Comparison of ENCODE assay signal across 38 cellular contexts in genomic region chr21:30613836-30614235, GRCh38. TPM values are rescaled to one million over a fixed set of nuclear protein-coding genes. Genes with fewer than 3 reads are reported as not detected.
"Had no signal": no experiment of that assay in that cellular context is flagged by ENCODE, and none has a peak within 500 bp of the region (broad histone marks: within the 10 kb centered on the region; RNA-seq: fewer than 3 reads in every experiment).

Gene KRTAP6-1, minus strand, starts transcription at chr21:30613930. Its CDS starts 26 bp downstream, at chr21:30613904.

- DNase-seq: activated B cell treated with CpG ODN at 0.5 μM for 24 hours; activated CD4-positive, alpha-beta memory T cell treated with anti-CD3 and anti-CD28 coated beads for 36 hours; activated CD4-positive, alpha-beta T cell treated with anti-CD3 and anti-CD28 coated beads for 4 hours; activated CD4-positive, alpha-beta T cell treated with anti-CD3 and anti-CD28 coated beads, Interleukin-2, amount 50 U/mL, for 1 hour; activated CD4-positive, CD25-positive, alpha-beta regulatory T cell treated with anti-CD3 and anti-CD28 coated beads, Interleukin-2, amount 50 U/mL, for 72 hours; activated CD8-positive, alpha-beta memory T cell treated with anti-CD3 and anti-CD28 coated beads, Interleukin-2, amount 50 U/mL, for 4 hours; activated effector memory CD4-positive, alpha-beta T cell treated with Interleukin-2 at 50 U/mL for 16 hours; activated naive CD4-positive, alpha-beta T cell treated with anti-CD3 and anti-CD28 coated beads, Interleukin-2, amount 10 ng/mL, durations not matched to agents 7 days and 5 days; activated T-cell treated with anti-CD3 and anti-CD28 coated beads for 4 hours; activated T-cell treated with anti-CD3 and anti-CD28 coated beads, Interleukin-2, amount 50 U/mL, for 4 hours; amniotic stem cell; aorta; brain microvascular endothelial cell; central memory CD4-positive, alpha-beta T cell; Kasumi-1; KG1; MG63; NCI-H1048; NCI-H1436 treated with DMSO at 0.1 percent for 48 hours; NCI-H1694 treated with DMSO at 0.1 percent for 48 hours; NCI-H2029; NCI-H2171; NCI-H446; NCI-H510A treated with DMSO at 0.1 percent for 48 hours; NCI-H526 treated with DMSO at 0.1 percent for 48 hours; NCI-H82; PC-9; SIG-M5; T-helper 1 cell; T-helper 9 cell had no signal

- FAIRE-seq: RCC 7860 had no signal

- H3K9me3 ChIP-seq: MG63 had no signal

- H3K4me3 ChIP-seq: MG63, PC-9 had no signal

- ATAC-seq: activated T-cell treated with anti-CD3 and anti-CD28 coated beads, Interleukin-2, amount 50 U/mL, for 4 hours; Right ventricle myocardium inferior; SK-N-SH treated with all-trans-retinoic acid at 6 μM for 48 hours had no signal

- H2AFZ ChIP-seq: PC-9 had no signal

- H3K27me3 ChIP-seq: brain microvascular endothelial cell, MG63 had no signal

- H3K27ac ChIP-seq: brain microvascular endothelial cell, PC-9, RWPE1, VCaP had no signal

- H3K4me2 ChIP-seq: PC-9 had no signal

- H3K36me3 ChIP-seq: brain microvascular endothelial cell, MG63 had no signal

RNA-seq across cellular contexts. Expression of gene KRTAP6-1, which starts in this region (rescaled TPM):
- total RNA-seq: activated B cell treated with CpG ODN at 0.5 μM for 24 hours; activated CD4-positive, alpha-beta memory T cell treated with anti-CD3 and anti-CD28 coated beads for 36 hours; activated T-cell treated with anti-CD3 and anti-CD28 coated beads, Interleukin-2, amount 50 U/mL, for 4 hours; activated T-helper 1 cell treated with anti-CD3 and anti-CD28 coated beads, Interleukin-12 subunit alpha, Interleukin-12 subunit beta, Interleukin-2, Interleukin-4 antibody, amounts not matched to agents 30 ng/mL and 10 ng/mL and 1 ng/mL, durations not matched to agents 14 hours and 24 hours and 36 hours; aorta; cerebellum; PC-9; Right ventricle myocardium inferior; SK-MEL-5 had no signal
- polyA plus RNA-seq: aorta had no signal
